8 cellular contexts compared by ENCODE assay signal in genomic region chr17:1773000-1773714, GRCh38. TPM values are rescaled to one million over a fixed set of nuclear protein-coding genes. Genes with fewer than 3 reads are reported as not detected.
DNase-seq lines count a peak whose midpoint lies in the region; ATAC-seq, FAIRE-seq and TF ChIP-seq lines count a peak whose summit lies in the region.
"Not testable (repeated sequence)": the region's sequence is repeated elsewhere in the genome, so short reads cannot be mapped to it uniquely, and the experiment has no call there.

No MANE protein-coding gene starts in this region.

- H3K4me1 Mint-ChIP-seq in nephron progenitor cell: peaks cover 13% of the 10 kb centered on the region
- H3K4me1 Mint-ChIP-seq in stimulated activated naive B cell treated with anti-CD40 and anti-IgM and Interleukin-4, amounts not matched to agents 10 μg/mL and 1 μg/mL and 100 μg/mL, for 72 hours: peaks cover 20 to 34% of the 10 kb centered on the region in 2 donors

- in situ Hi-C loops in K562 (cut with MboI): not testable (repeated sequence)

- not testable (repeated sequence) for H3K27me3 Mint-ChIP-seq in nephron progenitor cell (ENCODE audit: low read depth, poor library complexity); stimulated activated naive B cell treated with anti-CD40 and anti-IgM and Interleukin-4, amounts not matched to agents 10 μg/mL and 1 μg/mL and 100 μg/mL, for 72 hours

- H3K27ac Mint-ChIP-seq in nephron progenitor cell: peak overlapping the region; percentile 85
- peak overlapping the region; percentile 74 for H3K27ac Mint-ChIP-seq in stimulated activated naive B cell treated with anti-CD40 and anti-IgM and Interleukin-4, amounts not matched to agents 10 μg/mL and 1 μg/mL and 100 μg/mL, for 72 hours

- 0 out of 4 replicates have a peak overlapping the region, but pooled peaks of 1 of the 2 experiments have one; percentile 68 for H3K9ac ChIP-seq in K562 (ENCODE audit: insufficient read depth in 1 of 2, low read depth in 2 of 2, low read length in 2 of 2)
- not testable (repeated sequence) for H3K9ac ChIP-seq in kidney (ENCODE audit: low read length in 2 of 2)

- H3K36me3 ChIP-seq in HEK293 (ENCODE audit: control insufficient read depth in 2 of 2, insufficient read depth in 1 of 2, low read length in 2 of 2): peaks cover 3 to 71% of the 10 kb centered on the region in 2 experiments; a peak in 2 of 3 replicates
- H3K36me3 ChIP-seq in K562 (ENCODE audit: control insufficient read depth, insufficient read depth, low read length): peaks cover 45% of the 10 kb centered on the region
- not testable (repeated sequence) for H3K36me3 ChIP-seq in kidney (ENCODE audit: control insufficient read depth in 1 of 2, insufficient read depth in 2 of 2, low read length in 2 of 2)

- DNase-seq in A172 (ENCODE audit: low spot score) (peak; percentile 59), fibroblast of pulmonary artery (ENCODE audit: low read depth) (peak; percentile 53), kidney (peak; percentile 58)
- DNase-seq in K562 (ENCODE audit: extremely low read depth in 1 of 4, low spot score in 3 of 4); nephron progenitor cell; stimulated activated naive B cell treated with anti-CD40 and anti-IgM and Interleukin-4, amounts not matched to agents 10 μg/mL and 1 μg/mL and 100 μg/mL, for 72 hours: not testable (repeated sequence)

- H2AFZ ChIP-seq in K562 (ENCODE audit: low read depth, low read length): not testable (repeated sequence)

- peaks cover 49% of the 10 kb centered on the region for H3K36me3 Mint-ChIP-seq in nephron progenitor cell (ENCODE audit: low read depth)
- not testable (repeated sequence) for H3K36me3 Mint-ChIP-seq in stimulated activated naive B cell treated with anti-CD40 and anti-IgM and Interleukin-4, amounts not matched to agents 10 μg/mL and 1 μg/mL and 100 μg/mL, for 72 hours

- TF ChIP-seq EP300 in K562 (IDR thresholded peaks at IDR 0.05; ENCODE audit: low read length): not testable (repeated sequence)

- WGBS in K562 (ENCODE audit: insufficient coverage, low coverage, missing lambda C conversion rate): 45% methylated on average over 10 of the region's 12 CpGs

- not testable (repeated sequence) for TF ChIP-seq POLR2A in K562 (conservative IDR thresholded peaks at IDR 0.05)

- intact Hi-C loops in K562 (cut with micrococcal nuclease): not testable (repeated sequence)
- intact Hi-C loops in kidney (cut with DNase I): loop anchor here (10.0 kb wide), 1 partner anchor 48 kb away; the partner anchor contains the start of gene WDR81

- CTCF ChIA-PET in HEK293 (lab: Yijun Ruan, JAX): interaction anchor here (0.9 to 1.5 kb wide), 2 partner anchors 11 to 53 kb away, joined by 3 to 9 read pairs; no protein-coding TSS in a partner anchor
- CTCF ChIA-PET in K562 (lab: Yijun Ruan, JAX; ENCODE audit: low intra/inter-chr PET ratio): not testable (repeated sequence)

- not testable (repeated sequence) for H3K9me1 ChIP-seq in K562 (ENCODE audit: control insufficient read depth, insufficient read depth, low read length)

- H3K27me3 ChIP-seq in K562 (ENCODE audit: control insufficient read depth in 2 of 2, insufficient read depth in 2 of 2, low read length in 2 of 2): not testable (repeated sequence)

- not testable (repeated sequence) for H4K20me1 ChIP-seq in K562 (replicated peaks; ENCODE audit: control insufficient read depth, insufficient read depth, low read length)

- H3K4me1 ChIP-seq in HEK293 (ENCODE audit: control insufficient read depth, insufficient read depth, low read length); kidney (ENCODE audit: control insufficient read depth in 1 of 2, insufficient read depth in 1 of 2, low read depth in 1 of 2, low read length in 2 of 2): not testable (repeated sequence)
- H3K4me1 ChIP-seq in K562 (replicated peaks in 1 of 2; ENCODE audit: control insufficient read depth in 2 of 2, insufficient read depth in 2 of 2, low read length in 2 of 2): peaks cover 4 to 12% of the 10 kb centered on the region in 2 experiments; a peak in 3 of 5 replicates

- H3K4me2 ChIP-seq in K562 (ENCODE audit: insufficient read depth, low read length): not testable (repeated sequence)

- POLR2A ChIA-PET in HEK293 (lab: Yijun Ruan, JAX) (interaction anchor here (0.6 to 2.0 kb wide), 6 partner anchors 11 to 81 kb away, joined by 3 to 12 read pairs (median 4); partner anchors contain the start of gene SERPINF1), K562 (lab: Yijun Ruan, JAX) (interaction anchor here (1.1 to 3.4 kb wide), 3 partner anchors 10 to 56 kb away, joined by 3 to 21 read pairs (median 4); partner anchors contain the start of gene SERPINF1)

- TF ChIP-seq CTCF in HEK293 (tag by site-specific recombination; IDR thresholded peaks at IDR 0.05); K562 (IDR thresholded peaks at IDR 0.05 in 2 of 3, conservative IDR thresholded peaks at IDR 0.05 in 1 of 3; ENCODE audit: insufficient read depth in 2 of 3, low read depth in 1 of 3, low read length in 3 of 3); fibroblast of pulmonary artery (IDR thresholded peaks at IDR 0.05; ENCODE audit: low read length, missing control alignments); kidney (IDR thresholded peaks at IDR 0.05; ENCODE audit: borderline replicate concordance, extremely low read depth, insufficient read depth); nephron progenitor cell (IDR thresholded peaks at IDR 0.05): not testable (repeated sequence)

- H3K79me2 ChIP-seq in K562 (ENCODE audit: control insufficient read depth, insufficient read depth, low read length): not testable (repeated sequence)

- H3K9me3 Mint-ChIP-seq in nephron progenitor cell; stimulated activated naive B cell treated with anti-CD40 and anti-IgM and Interleukin-4, amounts not matched to agents 10 μg/mL and 1 μg/mL and 100 μg/mL, for 72 hours: not testable (repeated sequence)

- FAIRE-seq in K562 (lab: Jason Lieb, UNC); kidney (lab: Jason Lieb, UNC): not testable (repeated sequence)

- TF ChIP-seq RAD21 in K562 (CRISPR knock-in tag; conservative IDR thresholded peaks at IDR 0.05 in 1 of 2, IDR thresholded peaks at IDR 0.05 in 1 of 2): not testable (repeated sequence)

- not testable (repeated sequence) for H3K4me3 ChIP-seq in HEK293 (ENCODE audit: low read depth, low read length); K562; fibroblast of pulmonary artery (replicated peaks; ENCODE audit: low read depth, low read length); kidney (ENCODE audit: low read length in 2 of 2)

- H3K27ac ChIP-seq in HEK293 (ENCODE audit: extremely low read depth, low read depth, low read length); kidney (ENCODE audit: low read depth in 2 of 2, low read length in 2 of 2): not testable (repeated sequence)
- peak overlapping the region; percentile 3; the same call in 1 of the 3 replicates for H3K27ac ChIP-seq in K562 (ENCODE audit: extremely low read depth, low read depth, low read length)

- not testable (repeated sequence) for BruUV-seq in K562 (replicated peaks; lab: Mats Ljungman, UMichigan)

- peak; percentile 55 to 71 for ATAC-seq in activated CD4-positive, CD25-positive, alpha-beta regulatory T cell treated with anti-CD3 and anti-CD28 coated beads, Interleukin-2, amount 50 U/mL, for 24 hours
- peak; percentile 39 for ATAC-seq in K562
- peak in 1 of 2 donors; percentile 28 for ATAC-seq in stimulated activated naive B cell treated with anti-CD40 and anti-IgM and Interleukin-4, amounts not matched to agents 10 μg/mL and 1 μg/mL and 100 μg/mL, for 72 hours (replicated peaks)

- not testable (repeated sequence) for H3K9me3 ChIP-seq in HEK293 (ENCODE audit: control insufficient read depth, insufficient read depth, low read depth, low read length); K562 (replicated peaks; ENCODE audit: control insufficient read depth, insufficient read depth, low read depth, low read length); kidney (ENCODE audit: control insufficient read depth in 1 of 2, low read length in 2 of 2)

- not testable (repeated sequence) for H3K4me3 Mint-ChIP-seq in nephron progenitor cell; stimulated activated naive B cell treated with anti-CD40 and anti-IgM and Interleukin-4, amounts not matched to agents 10 μg/mL and 1 μg/mL and 100 μg/mL, for 72 hours

RNA-seq across cellular contexts. Expression of gene SERPINF1, which starts 11.3 kb away (rescaled TPM):
- total RNA-seq in A172 (2014; rRNA removed; shearing (Covaris generic)): 11.0 and 13.4 TPM in 2 replicates
- total RNA-seq in K562 (2011; cell fraction: chromatin; rRNA removed; ENCODE audit: low replicate concordance): 49.3 and 78.6 TPM in 2 replicates
- 114 and 121 TPM in 2 replicates for total RNA-seq in K562 (2011; cell fraction: nucleolus; rRNA removed)
- 64.9 and 87.2 TPM in 2 replicates for total RNA-seq in K562 (2011; cell fraction: nucleoplasm; rRNA removed)
- 37.7 and 54.7 TPM in 2 replicates for total RNA-seq in K562 (2014; rRNA removed)
- total RNA-seq in K562 (2014; rRNA removed; fragmentation: Illumina TruSeq; extraction: Trizol): 21.5 and 27.5 TPM in 2 replicates
- 37.0 and 40.4 TPM in 2 replicates for total RNA-seq in K562 (2015; rRNA removed; fragmentation: Illumina TruSeq; extraction: Trizol)
- total RNA-seq in K562 (2021): 34.5 and 44.2 TPM in 2 replicates
- 66.9 and 85.2 TPM in 2 replicates for polyA plus RNA-seq in K562 (2011; rRNA removed)
- 137 and 141 TPM in 2 replicates for polyA plus RNA-seq in K562 (2011; cell fraction: cytosol; rRNA removed)
- 57.8 and 67.5 TPM in 2 replicates for polyA plus RNA-seq in K562 (2011; cell fraction: nucleus; rRNA removed)
- 34.1 and 98.1 TPM in 2 replicates for polyA plus RNA-seq in K562 (2012)
- 44.8 and 53.4 TPM in 2 replicates for polyA plus RNA-seq in K562 (2014; fragmentation: Illumina TruSeq; extraction: Trizol)
- polyA plus RNA-seq in K562 (2014; fragmentation: Nextera tagmentation; extraction: Ambion mirVana): 1 to 10 TPM; 2.6 to 6.3 TPM
- 42.4 and 78.9 TPM in 2 replicates for polyA plus RNA-seq in K562 (2014; rRNA removed)
- polyA minus RNA-seq in K562 (2011; rRNA and poly(A)+ RNA removed): 35.2 and 36.2 TPM in 2 replicates
- polyA minus RNA-seq in K562 (2011; cell fraction: cytosol; rRNA and poly(A)+ RNA removed): 21.5 and 27.6 TPM in 2 replicates
- polyA minus RNA-seq in K562 (2011; cell fraction: nucleus; rRNA and poly(A)+ RNA removed): 9.0 and 17.2 TPM in 2 replicates
- 121 TPM for total RNA-seq in kidney
- 36.2 TPM for polyA plus RNA-seq in kidney (ENCODE audit: insufficient read depth, low read depth, low replicate concordance)

RNA-seq across cellular contexts. Expression of gene SERPINF2, which starts 30.5 kb away (rescaled TPM):
- total RNA-seq in A172 (2014; rRNA removed; shearing (Covaris generic)): 0.64 and 1.9 TPM in 2 replicates
- total RNA-seq in K562 (2011; cell fraction: chromatin; rRNA removed; ENCODE audit: low replicate concordance): 0.25 TPM in 1 of 2 replicates, not detected in the other
- total RNA-seq in K562 (2011; cell fraction: nucleolus; rRNA removed): not detected in 2 replicates
- not detected in 2 replicates for total RNA-seq in K562 (2011; cell fraction: nucleoplasm; rRNA removed)
- total RNA-seq in K562 (2014; rRNA removed) (not detected in 2 replicates), K562 (2014; rRNA removed; fragmentation: Illumina TruSeq; extraction: Trizol) (not detected in 2 replicates), K562 (2015; rRNA removed; fragmentation: Illumina TruSeq; extraction: Trizol) (not detected in 2 replicates), K562 (2021) (0.22 TPM in 2 replicates), kidney (30.6 TPM)
- polyA plus RNA-seq in K562 (2011; rRNA removed) (0.04 TPM in 1 of 2 replicates, not detected in the other), K562 (2014; fragmentation: Illumina TruSeq; extraction: Trizol) (not detected in 2 replicates), K562 (2014; fragmentation: Nextera tagmentation; extraction: Ambion mirVana) (not detected), K562 (2014; rRNA removed) (not detected in 2 replicates), kidney (ENCODE audit: insufficient read depth, low read depth, low replicate concordance) (209 TPM)
- polyA plus RNA-seq in K562 (2011; cell fraction: cytosol; rRNA removed): 0.03 TPM in 1 of 2 replicates, not detected in the other
- 0.07 TPM in 1 of 2 replicates, not detected in the other for polyA plus RNA-seq in K562 (2011; cell fraction: nucleus; rRNA removed)
- 0.03 and 0.06 TPM in 2 replicates for polyA plus RNA-seq in K562 (2012)
- polyA minus RNA-seq in K562 (2011; rRNA and poly(A)+ RNA removed): not detected in 2 replicates
- polyA minus RNA-seq in K562 (2011; cell fraction: cytosol; rRNA and poly(A)+ RNA removed): 0.91 TPM in 1 of 2 replicates, not detected in the other
- not detected in 2 replicates for polyA minus RNA-seq in K562 (2011; cell fraction: nucleus; rRNA and poly(A)+ RNA removed)

RNA-seq across cellular contexts. Expression of gene WDR81, which starts 48.7 kb away (rescaled TPM):
- total RNA-seq in A172 (2014; rRNA removed; shearing (Covaris generic)): 22.2 and 25.5 TPM in 2 replicates
- total RNA-seq in K562 (2011; cell fraction: chromatin; rRNA removed; ENCODE audit: low replicate concordance): 13.5 and 42.5 TPM in 2 replicates
- 29.2 and 35.2 TPM in 2 replicates for total RNA-seq in K562 (2011; cell fraction: nucleolus; rRNA removed)
- total RNA-seq in K562 (2011; cell fraction: nucleoplasm; rRNA removed): 14.9 and 15.0 TPM in 2 replicates
- 11.1 and 12.5 TPM in 2 replicates for total RNA-seq in K562 (2014; rRNA removed)
- total RNA-seq in K562 (2014; rRNA removed; fragmentation: Illumina TruSeq; extraction: Trizol): 0.89 and 1.7 TPM in 2 replicates
- total RNA-seq in K562 (2015; rRNA removed; fragmentation: Illumina TruSeq; extraction: Trizol): 4.3 and 5.3 TPM in 2 replicates
- 13.0 and 17.1 TPM in 2 replicates for total RNA-seq in K562 (2021)
- polyA plus RNA-seq in K562 (2011; rRNA removed): 2.7 and 5.1 TPM in 2 replicates
- 5.3 and 9.9 TPM in 2 replicates for polyA plus RNA-seq in K562 (2011; cell fraction: cytosol; rRNA removed)
- 26.4 and 53.6 TPM in 2 replicates for polyA plus RNA-seq in K562 (2011; cell fraction: nucleus; rRNA removed)
- 8.7 and 12.9 TPM in 2 replicates for polyA plus RNA-seq in K562 (2012)
- polyA plus RNA-seq in K562 (2014; fragmentation: Illumina TruSeq; extraction: Trizol): 3.3 and 9.0 TPM in 2 replicates
- polyA plus RNA-seq in K562 (2014; fragmentation: Nextera tagmentation; extraction: Ambion mirVana): under 1 TPM; 0.01 to 0.04 TPM
- polyA plus RNA-seq in K562 (2014; rRNA removed): 12.2 and 12.9 TPM in 2 replicates
- 1.3 and 3.6 TPM in 2 replicates for polyA minus RNA-seq in K562 (2011; rRNA and poly(A)+ RNA removed)
- 10.1 and 18.5 TPM in 2 replicates for polyA minus RNA-seq in K562 (2011; cell fraction: cytosol; rRNA and poly(A)+ RNA removed)
- 9.9 and 15.3 TPM in 2 replicates for polyA minus RNA-seq in K562 (2011; cell fraction: nucleus; rRNA and poly(A)+ RNA removed)
- total RNA-seq in kidney: 28.5 TPM
- polyA plus RNA-seq in kidney (ENCODE audit: insufficient read depth, low read depth, low replicate concordance): 16.1 TPM

RNA-seq across cellular contexts. Expression of gene SMYD4, which starts 56.5 kb away (rescaled TPM):
- total RNA-seq in A172 (2014; rRNA removed; shearing (Covaris generic)): 5.1 and 7.7 TPM in 2 replicates
- total RNA-seq in K562 (2011; cell fraction: chromatin; rRNA removed; ENCODE audit: low replicate concordance): 48.3 and 51.8 TPM in 2 replicates
- total RNA-seq in K562 (2011; cell fraction: nucleolus; rRNA removed): 22.4 and 26.3 TPM in 2 replicates
- total RNA-seq in K562 (2011; cell fraction: nucleoplasm; rRNA removed): 28.6 and 37.3 TPM in 2 replicates
- 5.2 and 5.4 TPM in 2 replicates for total RNA-seq in K562 (2014; rRNA removed)
- 6.9 and 7.6 TPM in 2 replicates for total RNA-seq in K562 (2014; rRNA removed; fragmentation: Illumina TruSeq; extraction: Trizol)
- 6.9 and 7.2 TPM in 2 replicates for total RNA-seq in K562 (2015; rRNA removed; fragmentation: Illumina TruSeq; extraction: Trizol)
- 7.6 and 9.4 TPM in 2 replicates for total RNA-seq in K562 (2021)
- 10.2 and 12.9 TPM in 2 replicates for polyA plus RNA-seq in K562 (2011; rRNA removed)
- polyA plus RNA-seq in K562 (2011; cell fraction: cytosol; rRNA removed): 5.4 and 8.5 TPM in 2 replicates
- polyA plus RNA-seq in K562 (2011; cell fraction: nucleus; rRNA removed): 14.2 and 16.9 TPM in 2 replicates
- polyA plus RNA-seq in K562 (2012): 4.8 and 6.3 TPM in 2 replicates
- polyA plus RNA-seq in K562 (2014; fragmentation: Illumina TruSeq; extraction: Trizol): 6.2 and 6.7 TPM in 2 replicates
- 1 to 10 TPM; 1.3 to 1.6 TPM for polyA plus RNA-seq in K562 (2014; fragmentation: Nextera tagmentation; extraction: Ambion mirVana)
- 5.0 and 7.8 TPM in 2 replicates for polyA plus RNA-seq in K562 (2014; rRNA removed)
- 14.0 and 14.5 TPM in 2 replicates for polyA minus RNA-seq in K562 (2011; rRNA and poly(A)+ RNA removed)
- 6.4 and 7.1 TPM in 2 replicates for polyA minus RNA-seq in K562 (2011; cell fraction: cytosol; rRNA and poly(A)+ RNA removed)
- 8.3 and 15.2 TPM in 2 replicates for polyA minus RNA-seq in K562 (2011; cell fraction: nucleus; rRNA and poly(A)+ RNA removed)
- 12.2 TPM for total RNA-seq in kidney
- polyA plus RNA-seq in kidney (ENCODE audit: insufficient read depth, low read depth, low replicate concordance): 3.4 TPM

RNA-seq across cellular contexts. Expression of gene RPA1, which starts 56.6 kb away (rescaled TPM):
- total RNA-seq in A172 (2014; rRNA removed; shearing (Covaris generic)): 41.1 and 46.1 TPM in 2 replicates
- 32.1 and 33.8 TPM in 2 replicates for total RNA-seq in K562 (2011; cell fraction: chromatin; rRNA removed; ENCODE audit: low replicate concordance)
- total RNA-seq in K562 (2011; cell fraction: nucleolus; rRNA removed): 20.5 and 24.3 TPM in 2 replicates
- 25.4 and 29.5 TPM in 2 replicates for total RNA-seq in K562 (2011; cell fraction: nucleoplasm; rRNA removed)
- 42.0 and 49.1 TPM in 2 replicates for total RNA-seq in K562 (2014; rRNA removed)
- 34.3 and 35.2 TPM in 2 replicates for total RNA-seq in K562 (2014; rRNA removed; fragmentation: Illumina TruSeq; extraction: Trizol)
- 27.6 and 28.5 TPM in 2 replicates for total RNA-seq in K562 (2015; rRNA removed; fragmentation: Illumina TruSeq; extraction: Trizol)
- total RNA-seq in K562 (2021): 125 and 133 TPM in 2 replicates
- polyA plus RNA-seq in K562 (2011; rRNA removed): 105 and 125 TPM in 2 replicates
- polyA plus RNA-seq in K562 (2011; cell fraction: cytosol; rRNA removed): 46.2 and 66.5 TPM in 2 replicates
- 30.6 and 46.8 TPM in 2 replicates for polyA plus RNA-seq in K562 (2011; cell fraction: nucleus; rRNA removed)
- polyA plus RNA-seq in K562 (2012): 54.1 and 60.1 TPM in 2 replicates
- 53.9 and 56.0 TPM in 2 replicates for polyA plus RNA-seq in K562 (2014; fragmentation: Illumina TruSeq; extraction: Trizol)
- 10 to 100 TPM; 25.2 to 40.4 TPM for polyA plus RNA-seq in K562 (2014; fragmentation: Nextera tagmentation; extraction: Ambion mirVana)
- 47.4 and 48.7 TPM in 2 replicates for polyA plus RNA-seq in K562 (2014; rRNA removed)
- polyA minus RNA-seq in K562 (2011; rRNA and poly(A)+ RNA removed): 135 and 168 TPM in 2 replicates
- polyA minus RNA-seq in K562 (2011; cell fraction: cytosol; rRNA and poly(A)+ RNA removed): 36.3 and 41.3 TPM in 2 replicates
- polyA minus RNA-seq in K562 (2011; cell fraction: nucleus; rRNA and poly(A)+ RNA removed): 13.2 and 15.4 TPM in 2 replicates
- 89.0 TPM for total RNA-seq in kidney
- 26.1 TPM for polyA plus RNA-seq in kidney (ENCODE audit: insufficient read depth, low read depth, low replicate concordance)

Comparison
In these comparisons a context has a peak if more than half of its experiments do, and no peak if none do; other contexts are left out.
1. RNA of gene SERPINF2, which starts 30.5 kb away (total RNA-seq): 30.6 TPM in kidney (single experiment); 0.64 to 1.9 TPM in A172 and 0.22 to 0.25 TPM in K562; every median in the first group is over 10 times any median in the second.